In genomic region chr5:90446961-90447360, GRCh38 we compare ENCODE assay signal across 26 cellular contexts. TPM values are rescaled to one million over a fixed set of nuclear protein-coding genes. Genes with fewer than 3 reads are reported as not detected.
DNase-seq lines count a peak whose midpoint lies in the region; ATAC-seq and TF ChIP-seq lines count a peak whose summit lies in the region.
"Had no signal": no experiment of that assay in that cellular context is flagged by ENCODE, and none has a peak within 500 bp of the region (broad histone marks: within the 10 kb centered on the region; RNA-seq: fewer than 3 reads in every experiment).

No MANE protein-coding gene starts in this region.

- H3K79me2 ChIP-seq in Karpas-422 (ENCODE audit: low read length) = no peaks in the 10 kb centered on the region

- H4K20me1 ChIP-seq in Karpas-422 (ENCODE audit: insufficient read depth, low read depth, low read length) = no peaks in the 10 kb centered on the region

- H3K4me3 ChIP-seq in BJ (ENCODE audit: low read depth, low read length) (no peak overlapping the region), Karpas-422 (ENCODE audit: low read length) (no peak overlapping the region), cardiac fibroblast (replicated peaks in 1 of 2; ENCODE audit: low read depth in 2 of 2, low read length in 2 of 2) (no peak overlapping the region)
- H3K4me3 ChIP-seq: gastrocnemius medialis, smooth muscle cell, uterus had no signal

- DNase-seq in BJ (ENCODE audit: low read depth) (peak; percentile 12), Karpas-422 (peak; percentile 17), cardiac fibroblast (ENCODE audit: low read depth in 2 of 2) (peak; percentile 58 to 72), renal cortical epithelial cell (ENCODE audit: low read depth) (peak; percentile 33), dedifferentiated amniotic fluid mesenchymal stem cell (ENCODE audit: extremely low spot score) (no peak), OCI-M1 (lab: John Stamatoyannopoulos, UW) (no peak)
- DNase-seq: activated CD4-positive, alpha-beta T cell treated with anti-CD3 and anti-CD28 coated beads, Interleukin-2, amount 10 ng/mL, durations not matched to agents 24 days and 14 days; activated naive CD4-positive, alpha-beta T cell treated with anti-CD3 and anti-CD28 coated beads for 36 hours; activated T-cell treated with anti-CD3 and anti-CD28 coated beads, Interleukin-2, amount 50 U/mL, for 72 hours; amygdala; CD8-positive, alpha-beta T cell; gastrocnemius medialis; hippocampal formation; immature natural killer cell; mesendoderm; naive B cell; NCI-H1092 treated with DMSO at 0.1 percent for 48 hours; NCI-H1930; occipital lobe; SK-N-SH; uterus had no signal

- H3K9me2 ChIP-seq in Karpas-422 (replicated peaks; ENCODE audit: insufficient read depth, low read length) = no peaks in the 10 kb centered on the region
- H3K9me2 ChIP-seq: SK-N-SH had no signal

- H3K36me3 ChIP-seq in BJ (ENCODE audit: control insufficient read depth, insufficient read depth, low read length) (no peaks in the 10 kb centered on the region), Karpas-422 (ENCODE audit: insufficient read depth, low read length) (no peaks in the 10 kb centered on the region)
- H3K36me3 ChIP-seq: gastrocnemius medialis, uterus had no signal

- H2AFZ ChIP-seq in Karpas-422 (ENCODE audit: low read length) = no peak overlapping the region

- POLR2A ChIA-PET in BJ (lab: Charles Lee) = interaction anchor here (0.8 kb wide), 1 partner anchor 37 kb away, joined by 8 read pairs; no protein-coding TSS in a partner anchor

- H3K27ac ChIP-seq in Karpas-422 (ENCODE audit: low read length) = no peak overlapping the region
- H3K27ac ChIP-seq: gastrocnemius medialis, RWPE1, uterus had no signal

- no peak overlapping the region for H3K4me2 ChIP-seq in Karpas-422 (ENCODE audit: low read depth, low read length, poor library complexity, severe bottlenecking)
- H3K4me2 ChIP-seq: SK-N-SH, smooth muscle cell had no signal

- no peaks in the 10 kb centered on the region; the same call in 1 of the 2 replicates for H3K4me1 ChIP-seq in Karpas-422 (ENCODE audit: low read length)
- H3K4me1 ChIP-seq: gastrocnemius medialis, uterus had no signal

- H3K27me3 ChIP-seq in BJ (ENCODE audit: control insufficient read depth, insufficient read depth, low read length) (no peaks in the 10 kb centered on the region), Karpas-422 (ENCODE audit: low read length) (no peaks in the 10 kb centered on the region)
- H3K27me3 ChIP-seq: gastrocnemius medialis, uterus had no signal

- no peak for TF ChIP-seq CTCF in BJ (IDR thresholded peaks at IDR 0.05; ENCODE audit: insufficient read depth, low read depth, low read length)
- no peak for TF ChIP-seq CTCF in cardiac fibroblast (IDR thresholded peaks at IDR 0.05; ENCODE audit: low read depth, low read length)

- CTCF ChIA-PET in BJ (lab: Yijun Ruan, JAX) = interaction anchor here (1.3 kb wide), 1 partner anchor 84 kb away, joined by 3 read pairs; no protein-coding TSS in a partner anchor

- no peak for ATAC-seq in GM18502 (IDR thresholded peaks at IDR 0.05; ENCODE audit: poor library complexity, unreplicated experiment)
- ATAC-seq: activated T-cell treated with anti-CD3 and anti-CD28 coated beads, Interleukin-2, amount 50 U/mL, for 72 hours; CD8-positive, alpha-beta T cell; gastrocnemius medialis; left lobe of liver; stimulated activated effector memory CD8-positive, alpha-beta T cell treated with anti-CD3 and anti-CD28 coated beads, Interleukin-12 subunit alpha, Interleukin-12 subunit beta, amount 100 ng/mL, for 72 hours had no signal

- H3K9me3 ChIP-seq in Karpas-422 (ENCODE audit: low read length) = no peaks in the 10 kb centered on the region
- H3K9me3 ChIP-seq: gastrocnemius medialis, SK-N-SH, uterus had no signal

- no peak overlapping the region for H3K9ac ChIP-seq in Karpas-422 (ENCODE audit: low read length)
- H3K9ac ChIP-seq: SK-N-SH had no signal

RNA-seq across cellular contexts. Expression of gene MBLAC2, which starts 27.6 kb away (rescaled TPM):
- 1.7 and 2.7 TPM in 2 replicates for polyA plus RNA-seq in BJ (2011; rRNA removed)
- 1.8 and 2.0 TPM in 2 replicates for polyA minus RNA-seq in BJ (2011; rRNA and poly(A)+ RNA removed)
- total RNA-seq in Karpas-422 (2014; rRNA removed; shearing (Covaris generic); ENCODE audit: low replicate concordance) = 8.3 and 18.0 TPM in 2 replicates
- 4.2 and 5.6 TPM in 2 replicates for total RNA-seq in renal cortical epithelial cell

RNA-seq across cellular contexts. Expression of gene POLR3G, which starts 27.7 kb away (rescaled TPM):
- 0.87 and 2.2 TPM in 2 replicates for polyA plus RNA-seq in BJ (2011; rRNA removed)
- 0.82 and 2.1 TPM in 2 replicates for polyA minus RNA-seq in BJ (2011; rRNA and poly(A)+ RNA removed)
- total RNA-seq in Karpas-422 (2014; rRNA removed; shearing (Covaris generic); ENCODE audit: low replicate concordance) = 32.9 and 62.5 TPM in 2 replicates
- 2.7 and 10.8 TPM in 2 replicates for total RNA-seq in renal cortical epithelial cell

RNA-seq across cellular contexts. Expression of gene CETN3, which starts 37.4 kb away (rescaled TPM):
- polyA plus RNA-seq in BJ (2011; rRNA removed) = 2.2 and 9.3 TPM in 2 replicates
- polyA minus RNA-seq in BJ (2011; rRNA and poly(A)+ RNA removed) = 0.38 and 1.5 TPM in 2 replicates
- 54.7 and 55.4 TPM in 2 replicates for total RNA-seq in Karpas-422 (2014; rRNA removed; shearing (Covaris generic); ENCODE audit: low replicate concordance)
- total RNA-seq in renal cortical epithelial cell = 17.7 and 25.2 TPM in 2 replicates

Comparison
In these comparisons a context has a peak if more than half of its experiments do, and no peak if none do; other contexts are left out.
1. DNase-seq: peak in BJ (single experiment), Karpas-422 (single experiment), cardiac fibroblast (2 of 2) and renal cortical epithelial cell (single experiment); none in dedifferentiated amniotic fluid mesenchymal stem cell (single experiment) and OCI-M1 (single experiment).